Comparison of ENCODE assay signal across 12 cellular contexts in the genomic region with DNA sequence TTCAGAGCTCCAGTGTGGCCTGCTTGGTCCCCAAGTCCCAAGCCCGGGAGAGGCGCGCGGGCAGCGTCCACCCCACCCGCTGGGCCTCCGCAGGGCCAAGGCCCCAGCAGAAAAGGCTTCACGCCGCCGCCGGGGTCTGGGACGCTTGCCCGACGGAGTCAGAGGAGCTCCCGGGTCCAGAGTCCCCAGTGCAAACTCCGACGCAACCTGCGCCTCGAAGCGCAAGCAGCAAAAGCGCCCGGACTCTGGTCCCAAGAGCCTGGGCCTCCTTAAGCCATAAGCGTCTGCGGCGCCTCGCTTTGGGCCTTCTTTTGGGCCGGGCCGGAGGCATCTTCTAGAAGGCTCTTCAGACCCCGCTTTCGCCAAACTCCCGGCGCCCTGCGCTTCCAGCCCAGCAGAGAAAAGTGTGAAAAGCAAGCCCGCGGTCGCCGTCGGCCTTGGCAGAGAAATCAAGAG. TPM values are rescaled to one million over a fixed set of nuclear protein-coding genes. Genes with fewer than 3 reads are reported as not detected.
A peak's percentile ranks its signal among the peaks of the same experiment; 100 is the strongest.
DNase-seq lines count a peak whose midpoint lies in the region; ATAC-seq, FAIRE-seq and TF ChIP-seq lines count a peak whose summit lies in the region.
"Had no signal": no experiment of that assay in that cellular context is flagged by ENCODE, and none has a peak within 500 bp of the region (broad histone marks: within the 10 kb centered on the region; RNA-seq: fewer than 3 reads in every experiment).

No MANE protein-coding gene starts in this region.

- peak overlapping the region; percentile 49 for H3K4me3 Mint-ChIP-seq in activated CD4-positive, alpha-beta T cell treated with anti-CD3 and anti-CD28 coated beads, Interleukin-2, amount 10 ng/mL, durations not matched to agents 7 days and 5 days
- H3K4me3 Mint-ChIP-seq in type B pancreatic cell (peak overlapping the region; percentile 91), immature natural killer cell (no peak overlapping the region)
- H3K4me3 Mint-ChIP-seq: natural killer cell had no signal

- TF ChIP-seq CTCF in bronchial epithelial cell (IDR thresholded peaks at IDR 0.05; ENCODE audit: insufficient read depth, low read length, severe bottlenecking) (no peak), right lobe of liver (IDR thresholded peaks at IDR 0.05) (no peak), type B pancreatic cell (conservative IDR thresholded peaks at IDR 0.05) (no peak)

- intact Hi-C loops in right lobe of liver (cut with DNase I), result no loop called here

- H3K9me3 Mint-ChIP-seq in activated CD4-positive, alpha-beta T cell treated with anti-CD3 and anti-CD28 coated beads, Interleukin-2, amount 10 ng/mL, durations not matched to agents 7 days and 5 days, result peaks cover 11% of the 10 kb centered on the region
- H3K9me3 Mint-ChIP-seq in type B pancreatic cell (no peaks in the 10 kb centered on the region), immature natural killer cell (peaks cover 10 to 39% (median 13%) of the 10 kb centered on the region in 6 donors)

- FAIRE-seq in bronchial epithelial cell (lab: Jason Lieb, UNC), result no peak

- no peaks in the 10 kb centered on the region for H3K9me3 ChIP-seq in right lobe of liver

- no peak for TF ChIP-seq POLR2A in right lobe of liver (IDR thresholded peaks at IDR 0.05)

- no peak for DNase-seq in activated CD4-positive, alpha-beta T cell treated with anti-CD3 and anti-CD28 coated beads, Interleukin-2, amount 10 ng/mL, durations not matched to agents 7 days and 5 days
- no peak for DNase-seq in activated CD4-positive, alpha-beta T cell treated with anti-CD3 and anti-CD28 coated beads for 48 hours
- no peak for DNase-seq in bronchial epithelial cell (ENCODE audit: low read depth)
- DNase-seq in right lobe of liver, result peak in 1 of 3 donors; percentile 53
- DNase-seq in type B pancreatic cell (ENCODE audit: extremely low spot score, unreplicated experiment), result no peak
- DNase-seq in immature natural killer cell, result no peak
- DNase-seq in NCI-H1930 (lab: John Stamatoyannopoulos, UW), result no peak
- DNase-seq: central memory CD4-positive, alpha-beta T cell; natural killer cell had no signal

- H3K4me3 ChIP-seq in bronchial epithelial cell (ENCODE audit: low read depth, low read length), result peak overlapping the region; percentile 30
- H3K4me3 ChIP-seq in right lobe of liver, result peak overlapping the region in 2 of 3 donors; percentile 6 to 30

- H3K36me3 ChIP-seq in bronchial epithelial cell (ENCODE audit: control insufficient read depth, insufficient read depth, low read length) (no peaks in the 10 kb centered on the region), right lobe of liver (no peaks in the 10 kb centered on the region)

- no peak overlapping the region for H3K27ac ChIP-seq in right lobe of liver
- H3K27ac ChIP-seq: C4-2B had no signal

- H3K4me1 ChIP-seq in right lobe of liver, result peaks cover 0 to 13% (median 0%) of the 10 kb centered on the region in 4 donors

- 4% methylated on average over 18 of the region's 38 CpGs for WGBS in right lobe of liver (ENCODE audit: insufficient coverage, low coverage, low lambda C conversion rate, missing lambda C conversion rate)

- POLR2A ChIA-PET in activated CD4-positive, alpha-beta T cell treated with anti-CD3 and anti-CD28 coated beads, Interleukin-2, amount 10 ng/mL, durations not matched to agents 7 days and 5 days (lab: Charles Lee), result no interaction called here

- H3K27ac Mint-ChIP-seq in activated CD4-positive, alpha-beta T cell treated with anti-CD3 and anti-CD28 coated beads, Interleukin-2, amount 10 ng/mL, durations not matched to agents 7 days and 5 days, result peak overlapping the region; percentile 19
- H3K27ac Mint-ChIP-seq in type B pancreatic cell (peak overlapping the region; percentile 58), immature natural killer cell (no peak overlapping the region)
- H3K27ac Mint-ChIP-seq: natural killer cell had no signal

- peaks cover 4% of the 10 kb centered on the region for H3K36me3 Mint-ChIP-seq in activated CD4-positive, alpha-beta T cell treated with anti-CD3 and anti-CD28 coated beads, Interleukin-2, amount 10 ng/mL, durations not matched to agents 7 days and 5 days (ENCODE audit: low read depth)
- no peaks in the 10 kb centered on the region for H3K36me3 Mint-ChIP-seq in type B pancreatic cell
- H3K36me3 Mint-ChIP-seq in immature natural killer cell, result peaks cover 9 to 15% (median 10%) of the 10 kb centered on the region in 3 donors

- H3K4me1 Mint-ChIP-seq in activated CD4-positive, alpha-beta T cell treated with anti-CD3 and anti-CD28 coated beads, Interleukin-2, amount 10 ng/mL, durations not matched to agents 7 days and 5 days, result peaks cover 4% of the 10 kb centered on the region
- H3K4me1 Mint-ChIP-seq in type B pancreatic cell (ENCODE audit: unreplicated experiment) (peaks cover 5% of the 10 kb centered on the region), immature natural killer cell (no peaks in the 10 kb centered on the region)
- H3K4me1 Mint-ChIP-seq: natural killer cell had no signal

- CTCF ChIA-PET in activated CD4-positive, alpha-beta T cell treated with anti-CD3 and anti-CD28 coated beads, Interleukin-2, amount 10 ng/mL, durations not matched to agents 7 days and 5 days (lab: Charles Lee), result interaction anchor here (1.4 kb wide), 1 partner anchor 11 kb away, joined by 5 read pairs; no protein-coding TSS in a partner anchor

- H3K27me3 Mint-ChIP-seq in activated CD4-positive, alpha-beta T cell treated with anti-CD3 and anti-CD28 coated beads, Interleukin-2, amount 10 ng/mL, durations not matched to agents 7 days and 5 days, result peaks cover 54% of the 10 kb centered on the region
- H3K27me3 Mint-ChIP-seq in type B pancreatic cell, result peaks cover 92% of the 10 kb centered on the region
- peaks cover 14 to 27% (median 24%) of the 10 kb centered on the region in 3 donors for H3K27me3 Mint-ChIP-seq in immature natural killer cell (ENCODE audit: low read depth in 3 of 3)

- peak; percentile 8 to 54 (median 22) for ATAC-seq in right lobe of liver
- ATAC-seq in HG03108 (IDR thresholded peaks at IDR 0.05; ENCODE audit: unreplicated experiment), result no peak
- ATAC-seq: natural killer cell had no signal

- peaks cover 49% of the 10 kb centered on the region for H3K27me3 ChIP-seq in bronchial epithelial cell (ENCODE audit: control insufficient read depth, insufficient read depth, low read length)
- peaks cover 6 to 90% of the 10 kb centered on the region in 2 donors for H3K27me3 ChIP-seq in right lobe of liver

RNA-seq across cellular contexts. Expression of a gene that starts 1.4 kb away (rescaled TPM):
- total RNA-seq in activated CD4-positive, alpha-beta T cell treated with anti-CD3 and anti-CD28 coated beads, Interleukin-2, amount 10 ng/mL, durations not matched to agents 7 days and 5 days, result not detected
- total RNA-seq in bronchial epithelial cell (0.26 and 1.3 TPM in 2 replicates), right lobe of liver (under 1 TPM in 5 of 6 experiments, not detected in 1; 0.15 to 0.87 (median 0.49) TPM), type B pancreatic cell (ENCODE audit: low replicate concordance) (8.2 and 9.4 TPM in 2 replicates)
- polyA plus RNA-seq in immature natural killer cell, result not detected
- total RNA-seq: HT-29, natural killer cell had no signal

Comparison
In these comparisons a context has a peak if more than half of its experiments do, and no peak if none do; other contexts are left out.
1. H3K27ac Mint-ChIP-seq: peak in activated CD4-positive, alpha-beta T cell treated with anti-CD3 and anti-CD28 coated beads, Interleukin-2, amount 10 ng/mL, durations not matched to agents 7 days and 5 days (single experiment) and type B pancreatic cell (single experiment); none in immature natural killer cell (0 of 6).
2. H3K4me3 Mint-ChIP-seq: peak in activated CD4-positive, alpha-beta T cell treated with anti-CD3 and anti-CD28 coated beads, Interleukin-2, amount 10 ng/mL, durations not matched to agents 7 days and 5 days (single experiment) and type B pancreatic cell (single experiment); none in immature natural killer cell (0 of 5).